8 cellular contexts compared by ENCODE assay signal in the genomic region with DNA sequence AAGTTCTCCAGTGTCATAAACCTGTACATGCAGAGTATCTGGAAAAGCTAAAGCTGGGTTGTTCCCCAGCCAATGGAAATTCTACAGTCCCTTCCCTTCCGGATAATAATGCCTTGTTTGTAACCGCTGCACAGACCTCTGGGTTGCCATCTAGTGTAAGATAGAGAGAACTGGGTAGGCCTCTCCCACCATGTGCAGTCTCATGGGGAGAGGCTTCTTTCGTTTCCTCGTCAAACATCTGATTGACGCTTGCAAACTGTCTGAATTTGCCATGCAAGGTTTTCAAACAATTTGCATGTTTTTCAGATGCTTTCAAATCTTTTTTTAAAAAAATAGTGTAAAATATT. TPM values are rescaled to one million over a fixed set of nuclear protein-coding genes. Genes with fewer than 3 reads are reported as not detected.
DNase-seq lines count a peak whose midpoint lies in the region; ATAC-seq, FAIRE-seq and TF ChIP-seq lines count a peak whose summit lies in the region.
"Not testable (repeated sequence)": the region's sequence is repeated elsewhere in the genome, so short reads cannot be mapped to it uniquely, and the experiment has no call there.

No MANE protein-coding gene starts in this region.

- not testable (repeated sequence) for H3K4me2 ChIP-seq in endothelial cell of umbilical vein (ENCODE audit: insufficient read depth, low read length)

- not testable (repeated sequence) for H2AFZ ChIP-seq in endothelial cell of umbilical vein (ENCODE audit: low read depth, low read length)

- not testable (repeated sequence) for H3K27ac ChIP-seq in endothelial cell of umbilical vein (ENCODE audit: insufficient read depth, low read depth, low read length)

- not testable (repeated sequence) for H3K4me3 Mint-ChIP-seq in Calu3 (ENCODE audit: low read depth, unreplicated experiment); T-helper 17 cell; naive thymus-derived CD8-positive, alpha-beta T cell

- H3K27me3 Mint-ChIP-seq in Calu3 (ENCODE audit: unreplicated experiment); T-helper 17 cell; naive thymus-derived CD8-positive, alpha-beta T cell: not testable (repeated sequence)

- H3K4me1 ChIP-seq in endothelial cell of umbilical vein (ENCODE audit: control insufficient read depth, extremely low read depth, insufficient read depth, low read length): not testable (repeated sequence)

- not testable (repeated sequence) for H3K9me3 ChIP-seq in T-helper 17 cell (ENCODE audit: control insufficient read depth, low read length, poor library complexity, severe bottlenecking); endothelial cell of umbilical vein (replicated peaks; ENCODE audit: control insufficient read depth, insufficient read depth, low read length)

- CTCF ChIA-PET in Calu3 (lab: Charles Lee); endothelial cell of umbilical vein (lab: Charles Lee): not testable (repeated sequence)

- TF ChIP-seq CTCF in Calu3 (IDR thresholded peaks at IDR 0.05; ENCODE audit: unreplicated experiment); endothelial cell of umbilical vein (IDR thresholded peaks at IDR 0.05; ENCODE audit: extremely low read depth in 1 of 2, insufficient read depth in 1 of 2, low read depth in 1 of 2, low read length in 2 of 2): not testable (repeated sequence)

- H3K27ac Mint-ChIP-seq in Calu3 (ENCODE audit: unreplicated experiment); T-helper 17 cell; naive thymus-derived CD8-positive, alpha-beta T cell: not testable (repeated sequence)

- TSS peak; percentile 65 for BruUV-seq in Calu3 (replicated peaks; lab: Mats Ljungman, UMichigan)
- not testable (repeated sequence) for BruUV-seq in endothelial cell of umbilical vein (replicated peaks; lab: Mats Ljungman, UMichigan)

- DNase-seq in Calu3; T-helper 17 cell; endothelial cell of umbilical vein (ENCODE audit: low read depth, low spot score); naive thymus-derived CD8-positive, alpha-beta T cell: not testable (repeated sequence)

- H3K36me3 ChIP-seq in endothelial cell of umbilical vein (ENCODE audit: control insufficient read depth in 2 of 2, extremely low read depth in 1 of 2, insufficient read depth in 2 of 2, low read length in 2 of 2): not testable (repeated sequence)

- not testable (repeated sequence) for TF ChIP-seq POLR2A in endothelial cell of umbilical vein (IDR thresholded peaks at IDR 0.05; ENCODE audit: low read depth, low read length)

- not testable (repeated sequence) for H3K4me1 Mint-ChIP-seq in Calu3 (ENCODE audit: low read depth, unreplicated experiment); T-helper 17 cell; naive thymus-derived CD8-positive, alpha-beta T cell

- peak; percentile 78 for FAIRE-seq in endothelial cell of umbilical vein (lab: Jason Lieb, UNC)

- intact Hi-C loops in Calu3 (cut with micrococcal nuclease; ENCODE audit: unreplicated experiment); endothelial cell of umbilical vein (cut with micrococcal nuclease): not testable (repeated sequence)

- not testable (repeated sequence) for H3K79me2 ChIP-seq in endothelial cell of umbilical vein (ENCODE audit: control insufficient read depth, insufficient read depth, low read length)

- not testable (repeated sequence) for H3K9ac ChIP-seq in endothelial cell of umbilical vein (replicated peaks; ENCODE audit: extremely low read depth, insufficient read depth, low read length)

- not testable (repeated sequence) for H3K9me3 Mint-ChIP-seq in Calu3 (ENCODE audit: low read depth, unreplicated experiment); naive thymus-derived CD8-positive, alpha-beta T cell

- not testable (repeated sequence) for H3K27me3 ChIP-seq in endothelial cell of umbilical vein (ENCODE audit: control insufficient read depth in 2 of 2, insufficient read depth in 2 of 2, low read length in 2 of 2)

- not testable (repeated sequence) for H4K20me1 ChIP-seq in endothelial cell of umbilical vein (replicated peaks; ENCODE audit: control insufficient read depth, extremely low read depth, insufficient read depth, low read length)

- POLR2A ChIA-PET in endothelial cell of umbilical vein (lab: Charles Lee); naive thymus-derived CD8-positive, alpha-beta T cell (lab: Charles Lee): not testable (repeated sequence)

- peak; percentile 87 for ATAC-seq in GM18909 (IDR thresholded peaks at IDR 0.05; ENCODE audit: poor library complexity, unreplicated experiment)
- peak; percentile 91 for ATAC-seq in GM21515 (IDR thresholded peaks at IDR 0.05; ENCODE audit: unreplicated experiment)
- peak; percentile 70 for ATAC-seq in HG02840 (IDR thresholded peaks at IDR 0.05; ENCODE audit: low FRiP score, unreplicated experiment)
- peak; percentile 86 for ATAC-seq in HG03280 (IDR thresholded peaks at IDR 0.05; ENCODE audit: unreplicated experiment)
- ATAC-seq in T-helper 17 cell: peak; percentile 97
- peak; percentile 94 to 97 for ATAC-seq in naive thymus-derived CD8-positive, alpha-beta T cell

- H3K36me3 Mint-ChIP-seq in Calu3 (ENCODE audit: insufficient read depth, unreplicated experiment); T-helper 17 cell (ENCODE audit: low read depth); naive thymus-derived CD8-positive, alpha-beta T cell: not testable (repeated sequence)

- not testable (repeated sequence) for H3K4me3 ChIP-seq in endothelial cell of umbilical vein (replicated peaks in 1 of 3; ENCODE audit: insufficient read depth in 1 of 3, low read depth in 1 of 3, low read length in 3 of 3)

- H3K9me1 ChIP-seq in endothelial cell of umbilical vein (replicated peaks; ENCODE audit: control insufficient read depth, extremely low read depth, insufficient read depth, low read length): not testable (repeated sequence)

- dilution Hi-C loops in endothelial cell of umbilical vein (cut with MboI; ENCODE audit: extremely low pct_ligation_motif_present, low sequenced_read_pairs): not testable (repeated sequence)

RNA-seq across cellular contexts. Expression of a gene that starts 0.7 kb away (rescaled TPM):
- total RNA-seq in Calu3 (2022) (0.78 and 1.7 TPM in 2 replicates), T-helper 17 cell (not detected), endothelial cell of umbilical vein (1.7 TPM in 1 of 2 replicates, not detected in the other)
- 34.5 and 39.0 TPM in 2 replicates for polyA plus RNA-seq in endothelial cell of umbilical vein
- 51.6 and 67.5 TPM in 2 replicates for polyA plus RNA-seq in endothelial cell of umbilical vein (2011; cell fraction: cytosol; rRNA removed)
- polyA plus RNA-seq in endothelial cell of umbilical vein (2011; cell fraction: nucleus; rRNA removed): 19.9 and 28.0 TPM in 2 replicates
- 6.2 and 6.7 TPM in 2 replicates for polyA plus RNA-seq in endothelial cell of umbilical vein (2012)
- polyA minus RNA-seq in endothelial cell of umbilical vein: 52.2 and 69.2 TPM in 2 replicates
- 4.8 TPM for polyA minus RNA-seq in endothelial cell of umbilical vein (2011; cell fraction: cytosol; rRNA and poly(A)+ RNA removed)
- 6.0 and 9.3 TPM in 2 replicates for polyA minus RNA-seq in endothelial cell of umbilical vein (2011; cell fraction: nucleus; rRNA and poly(A)+ RNA removed)
- not detected for total RNA-seq in naive thymus-derived CD8-positive, alpha-beta T cell
- 1 to 10 TPM; 5.3 to 8.2 (median 7.5) TPM for polyA plus RNA-seq in naive thymus-derived CD8-positive, alpha-beta T cell
